ENCODE assay signal across 19 cellular contexts in the genomic region with DNA sequence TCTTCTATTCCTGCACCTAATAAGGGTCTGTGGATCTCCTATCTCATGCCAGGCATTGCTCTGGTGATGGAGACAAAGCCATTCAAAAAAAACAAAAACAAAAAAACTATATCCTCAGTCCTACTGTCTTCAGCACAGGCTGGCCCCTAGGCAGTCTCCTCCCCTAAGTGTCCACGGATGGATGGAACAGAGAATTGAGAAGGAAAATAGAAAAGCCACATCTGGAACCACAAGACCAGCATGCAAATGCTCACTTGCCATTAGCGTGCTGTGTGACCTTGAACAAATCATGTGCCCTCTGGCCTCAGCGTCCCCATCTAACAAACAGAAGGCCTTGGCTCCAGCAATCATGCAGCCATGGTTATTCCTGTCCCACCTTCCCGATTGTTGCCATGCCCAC. TPM values are rescaled to one million over a fixed set of nuclear protein-coding genes. Genes with fewer than 3 reads are reported as not detected.
DNase-seq lines count a peak whose midpoint lies in the region; ATAC-seq, FAIRE-seq and TF ChIP-seq lines count a peak whose summit lies in the region.
"Had no signal": no experiment of that assay in that cellular context is flagged by ENCODE, and none has a peak within 500 bp of the region (broad histone marks: within the 10 kb centered on the region; RNA-seq: fewer than 3 reads in every experiment).

No MANE protein-coding gene starts in this region.

- SMC1A ChIA-PET in GM12878 (lab: Charles Lee; ENCODE audit: uncharacterized antibody, unreplicated experiment) = no interaction called here

- no peak overlapping the region for H3K4me3 Mint-ChIP-seq in activated naive CD8-positive, alpha-beta T cell treated with anti-CD3 and anti-CD28 coated beads, Interleukin-2, amount 50 U/mL, for 24 hours

- H3K4me3 ChIP-seq in BLaER1 treated with 17β-estradiol and CSF1 and Interleukin-3, amounts not matched to agents 10 nM and 100 nM = no peak overlapping the region
- no peak overlapping the region for H3K4me3 ChIP-seq in GM12878
- H3K4me3 ChIP-seq in testis = no peak overlapping the region
- H3K4me3 ChIP-seq: BLaER1 had no signal

- intact Hi-C loops in GM12878 (cut with micrococcal nuclease; ENCODE audit: unreplicated experiment) = no loop called here
- intact Hi-C loops in testis (cut with DNase I; ENCODE audit: low total_unique reads) = loop anchor here (10.0 kb wide), 1 partner anchor 438 kb away; the partner anchor contains the start of gene EXT2

- no peaks in the 10 kb centered on the region for H3K27me3 ChIP-seq in BLaER1 treated with 17β-estradiol and CSF1 and Interleukin-3, amounts not matched to agents 10 nM and 100 nM
- H3K27me3 ChIP-seq in GM12878 (replicated peaks in 1 of 2; ENCODE audit: control insufficient read depth in 2 of 2, insufficient read depth in 2 of 2, low read length in 1 of 2) = peaks cover 0 to 4% of the 10 kb centered on the region in 2 experiments; a peak in 2 of 4 replicates
- H3K27me3 ChIP-seq in testis = no peaks in the 10 kb centered on the region
- H3K27me3 ChIP-seq: BLaER1 had no signal

- H3K27ac Mint-ChIP-seq in activated naive CD8-positive, alpha-beta T cell treated with anti-CD3 and anti-CD28 coated beads, Interleukin-2, amount 50 U/mL, for 24 hours = no peak overlapping the region

- WGBS in GM12878 (ENCODE audit: insufficient coverage, insufficient replicate concordance, low lambda C conversion rate, missing lambda C conversion rate) = 10% methylated on average over 4 of the region's 4 CpGs
- 41 to 42% methylated on average over 4 of the region's 4 CpGs for WGBS in testis, 2 donors

- no peak for TF ChIP-seq POLR2A in GM12878 (IDR thresholded peaks at IDR 0.05; ENCODE audit: low read depth, low read length)
- TF ChIP-seq POLR2A in testis (IDR thresholded peaks at IDR 0.05) = no peak

- RAD21 ChIA-PET in GM12878 (lab: Charles Lee; ENCODE audit: unreplicated experiment) = interaction anchor here (0.7 kb wide), 1 partner anchor 9 kb away, joined by 3 read pairs; no protein-coding TSS in a partner anchor

- DNase-seq in GM12878 (ENCODE audit: low read depth, low spot score) = no peak
- no peak for DNase-seq in activated naive CD8-positive, alpha-beta T cell treated with anti-CD3 and anti-CD28 coated beads, Interleukin-2, amount 50 U/mL, for 24 hours
- no peak for DNase-seq in activated CD8-positive, alpha-beta memory T cell treated with anti-CD3 and anti-CD28 coated beads, Interleukin-2, amount 50 U/mL, for 48 hours
- no peak for DNase-seq in testis
- DNase-seq: 8988T, MM.1S, NCI-H1105 treated with DMSO at 0.1 percent for 48 hours, NCI-H2029, NCI-H2171 treated with DMSO at 0.1 percent for 48 hours, NCI-H510A, NCI-H82, SIG-M5 had no signal

- no TSS peak for BruUV-seq in GM12878 (replicated peaks; lab: Mats Ljungman, UMichigan)

- no peak overlapping the region for H3K27ac ChIP-seq in BLaER1 treated with 17β-estradiol and CSF1 and Interleukin-3, amounts not matched to agents 10 nM and 100 nM
- H3K27ac ChIP-seq in GM12878 (ENCODE audit: control insufficient read depth, insufficient read depth) = no peak overlapping the region
- no peak overlapping the region for H3K27ac ChIP-seq in testis
- H3K27ac ChIP-seq: BLaER1, KMS-11 had no signal

- in situ Hi-C loops in GM12878 (cut with MboI) = no loop called here

- ATAC-seq in GM19455 (IDR thresholded peaks at IDR 0.05; ENCODE audit: unreplicated experiment) = peak; percentile 55
- peak; percentile 48 for ATAC-seq in HG02678 (IDR thresholded peaks at IDR 0.05; ENCODE audit: unreplicated experiment)
- peak; percentile 34; the same call in 2 of the 3 replicates for ATAC-seq in GM12878
- no peak for ATAC-seq in HG03159 (IDR thresholded peaks at IDR 0.05; ENCODE audit: unreplicated experiment)
- no peak for ATAC-seq in activated naive CD8-positive, alpha-beta T cell treated with anti-CD3 and anti-CD28 coated beads, Interleukin-2, amount 50 U/mL, for 24 hours

- no peaks in the 10 kb centered on the region for H4K20me1 ChIP-seq in BLaER1 treated with 17β-estradiol and CSF1 and Interleukin-3, amounts not matched to agents 10 nM and 100 nM
- no peaks in the 10 kb centered on the region; the same call in 1 of the 2 replicates for H4K20me1 ChIP-seq in GM12878 (ENCODE audit: control insufficient read depth, insufficient read depth)
- H4K20me1 ChIP-seq: BLaER1 had no signal

- CTCF ChIA-PET in GM12878 (lab: Yijun Ruan, JAX) = interaction anchor here (2.0 kb wide), 1 partner anchor 9 kb away, joined by 5 read pairs; no protein-coding TSS in a partner anchor

- no peak for FAIRE-seq in GM12878 (lab: Jason Lieb, UNC)
- FAIRE-seq: GM18507 had no signal

- no peaks in the 10 kb centered on the region for H3K9me3 Mint-ChIP-seq in activated naive CD8-positive, alpha-beta T cell treated with anti-CD3 and anti-CD28 coated beads, Interleukin-2, amount 50 U/mL, for 24 hours

- no peaks in the 10 kb centered on the region for H3K9me3 ChIP-seq in BLaER1 treated with 17β-estradiol and CSF1 and Interleukin-3, amounts not matched to agents 10 nM and 100 nM (replicated peaks in 1 of 11)
- H3K9me3 ChIP-seq in GM12878 (replicated peaks; ENCODE audit: control insufficient read depth, insufficient read depth, low read length) (no peaks in the 10 kb centered on the region), testis (no peaks in the 10 kb centered on the region)
- H3K9me3 ChIP-seq: BLaER1 had no signal

- POLR2A ChIA-PET in GM12878 (lab: Charles Lee) = no interaction called here

- no peaks in the 10 kb centered on the region for H3K79me2 ChIP-seq in GM12878 (ENCODE audit: control insufficient read depth, insufficient read depth, low read length)

- H3K27me3 Mint-ChIP-seq in activated naive CD8-positive, alpha-beta T cell treated with anti-CD3 and anti-CD28 coated beads, Interleukin-2, amount 50 U/mL, for 24 hours = peaks cover 8% of the 10 kb centered on the region

- peak overlapping the region in 7 of 11 experiments; percentile 6 to 87 (median 76); a peak in 10 of 22 replicates for H3K4me2 ChIP-seq in BLaER1 treated with 17β-estradiol and CSF1 and Interleukin-3, amounts not matched to agents 10 nM and 100 nM
- H3K4me2 ChIP-seq in GM12878 (ENCODE audit: control insufficient read depth, insufficient read depth) = no peak overlapping the region; the same call in 1 of the 2 replicates
- H3K4me2 ChIP-seq: BLaER1, KMS-11 had no signal

- no peaks in the 10 kb centered on the region for H3K36me3 ChIP-seq in BLaER1 treated with 17β-estradiol and CSF1 and Interleukin-3, amounts not matched to agents 10 nM and 100 nM
- H3K36me3 ChIP-seq in GM12878 (ENCODE audit: control insufficient read depth in 2 of 2, insufficient read depth in 2 of 2, low read length in 1 of 2) = no peaks in the 10 kb centered on the region
- H3K36me3 ChIP-seq in testis (ENCODE audit: low read depth, missing control alignments) = no peaks in the 10 kb centered on the region
- H3K36me3 ChIP-seq: BLaER1 had no signal

- TF ChIP-seq EP300 in GM12878 (IDR thresholded peaks at IDR 0.05; ENCODE audit: borderline replicate concordance in 1 of 2, control insufficient read depth in 1 of 2, low read depth in 2 of 2, low read length in 2 of 2) = no peak

- no peak for TF ChIP-seq RAD21 in GM12878 (IDR thresholded peaks at IDR 0.05; ENCODE audit: insufficient read depth, low read depth, low read length)

- TF ChIP-seq CTCF in GM12878 (IDR thresholded peaks at IDR 0.05 in 2 of 3, conservative IDR thresholded peaks at IDR 0.05 in 1 of 3; ENCODE audit: control insufficient read depth in 2 of 3, extremely low read depth in 1 of 3, insufficient read depth in 1 of 3, low read depth in 3 of 3, low read length in 3 of 3) (no peak), testis (IDR thresholded peaks at IDR 0.05) (no peak)

- peaks cover 0 to 66% (median 52%) of the 10 kb centered on the region in 10 experiments; a peak in 18 of 20 replicates for H3K4me1 ChIP-seq in BLaER1 treated with 17β-estradiol and CSF1 and Interleukin-3, amounts not matched to agents 10 nM and 100 nM
- H3K4me1 ChIP-seq in GM12878 (ENCODE audit: control insufficient read depth, insufficient read depth, low read length) = peaks cover 4% of the 10 kb centered on the region; the same call in 1 of the 2 replicates
- no peaks in the 10 kb centered on the region for H3K4me1 ChIP-seq in testis
- H3K4me1 ChIP-seq: BLaER1 had no signal

- no peak overlapping the region for H3K9ac ChIP-seq in BLaER1 treated with 17β-estradiol and CSF1 and Interleukin-3, amounts not matched to agents 10 nM and 100 nM
- no peak overlapping the region for H3K9ac ChIP-seq in GM12878 (ENCODE audit: control insufficient read depth, insufficient read depth, low read length)
- H3K9ac ChIP-seq: BLaER1, KMS-11 had no signal

- no peak overlapping the region for H2AFZ ChIP-seq in GM12878 (ENCODE audit: control insufficient read depth, low read depth, low read length)

- H3K4me1 Mint-ChIP-seq in activated naive CD8-positive, alpha-beta T cell treated with anti-CD3 and anti-CD28 coated beads, Interleukin-2, amount 50 U/mL, for 24 hours = peaks cover 29% of the 10 kb centered on the region

- H3K36me3 Mint-ChIP-seq in activated naive CD8-positive, alpha-beta T cell treated with anti-CD3 and anti-CD28 coated beads, Interleukin-2, amount 50 U/mL, for 24 hours (ENCODE audit: low read depth) = no peaks in the 10 kb centered on the region

TF ChIP-seq in GM12878, 131 proteins besides CTCF, POLR2A, EP300 and RAD21 (continues in another document):
- TF ChIP-seq ATF7 (IDR thresholded peaks at IDR 0.05; ENCODE audit: low read depth) = no peak
- TF ChIP-seq PAX5 (IDR thresholded peaks at IDR 0.05; ENCODE audit: borderline replicate concordance, low read depth, low read length) = no peak

RNA-seq across cellular contexts. Expression of gene CD82, which starts 32.7 kb away (rescaled TPM):
- 202 and 214 TPM in 2 replicates for total RNA-seq in GM12878 (2013; cell fraction: nucleolus; rRNA removed)
- total RNA-seq in GM12878 (2014; rRNA removed) (60.0 and 69.4 TPM in 2 replicates), GM12878 (2014; rRNA removed; fragmentation: Illumina TruSeq; extraction: Trizol) (65.0 and 66.4 TPM in 2 replicates), GM12878 (2021) (166 and 178 TPM in 2 replicates), testis (10 to 100 TPM in 1 of 2 donors, 1 to 10 TPM in 1; 5.0 to 13.0 TPM)
- 57.7 TPM for polyA plus RNA-seq in GM12878 (2011; ENCODE audit: low read depth)
- polyA plus RNA-seq in GM12878 (2011; rRNA removed) (94.5 and 176 TPM in 2 replicates), GM12878 (2014; fragmentation: Illumina TruSeq; extraction: Trizol) (17.8 and 51.8 TPM in 2 replicates), GM12878 (2014; fragmentation: Nextera tagmentation; extraction: Ambion mirVana) (1 to 10 TPM; 5.2 to 8.2 TPM), GM12878 (2014; rRNA removed) (97.7 and 100 TPM in 2 replicates), GM12878 (2016; fragmentation: Nextera tagmentation; extraction: Ambion mirVana) (100 to 1,000 TPM; 159 to 180 TPM), testis (ENCODE audit: insufficient read depth, low read depth, low replicate concordance) (13.7 TPM)
- 223 and 282 TPM in 2 replicates for polyA plus RNA-seq in GM12878 (2011; cell fraction: cytosol; rRNA removed)
- polyA plus RNA-seq in GM12878 (2011; cell fraction: nucleus; rRNA removed) = 60.1 and 67.9 TPM in 2 replicates
- 108 and 130 TPM in 2 replicates for polyA plus RNA-seq in GM12878 (2012)
- 136 and 174 TPM in 2 replicates for polyA minus RNA-seq in GM12878 (2011; rRNA and poly(A)+ RNA removed)
- polyA minus RNA-seq in GM12878 (2011; cell fraction: cytosol; rRNA and poly(A)+ RNA removed) = 59.5 and 63.5 TPM in 2 replicates
- 29.3 and 45.1 TPM in 2 replicates for polyA minus RNA-seq in GM12878 (2011; cell fraction: nucleus; rRNA and poly(A)+ RNA removed)

Comparison
In these comparisons a context has a peak if more than half of its experiments do, and no peak if none do; other contexts are left out.
1. ATAC-seq: peak in GM19455 (single experiment), HG02678 (single experiment) and GM12878 (single experiment); none in HG03159 (single experiment) and activated naive CD8-positive, alpha-beta T cell treated with anti-CD3 and anti-CD28 coated beads, Interleukin-2, amount 50 U/mL, for 24 hours (single experiment).
2. RNA of gene CD82, which starts 32.7 kb away (total RNA-seq): 60.0 to 214 TPM in GM12878; 5.0 to 13.0 TPM in testis; every median in the first group is over 4 times any median in the second.